In the genomic region with DNA sequence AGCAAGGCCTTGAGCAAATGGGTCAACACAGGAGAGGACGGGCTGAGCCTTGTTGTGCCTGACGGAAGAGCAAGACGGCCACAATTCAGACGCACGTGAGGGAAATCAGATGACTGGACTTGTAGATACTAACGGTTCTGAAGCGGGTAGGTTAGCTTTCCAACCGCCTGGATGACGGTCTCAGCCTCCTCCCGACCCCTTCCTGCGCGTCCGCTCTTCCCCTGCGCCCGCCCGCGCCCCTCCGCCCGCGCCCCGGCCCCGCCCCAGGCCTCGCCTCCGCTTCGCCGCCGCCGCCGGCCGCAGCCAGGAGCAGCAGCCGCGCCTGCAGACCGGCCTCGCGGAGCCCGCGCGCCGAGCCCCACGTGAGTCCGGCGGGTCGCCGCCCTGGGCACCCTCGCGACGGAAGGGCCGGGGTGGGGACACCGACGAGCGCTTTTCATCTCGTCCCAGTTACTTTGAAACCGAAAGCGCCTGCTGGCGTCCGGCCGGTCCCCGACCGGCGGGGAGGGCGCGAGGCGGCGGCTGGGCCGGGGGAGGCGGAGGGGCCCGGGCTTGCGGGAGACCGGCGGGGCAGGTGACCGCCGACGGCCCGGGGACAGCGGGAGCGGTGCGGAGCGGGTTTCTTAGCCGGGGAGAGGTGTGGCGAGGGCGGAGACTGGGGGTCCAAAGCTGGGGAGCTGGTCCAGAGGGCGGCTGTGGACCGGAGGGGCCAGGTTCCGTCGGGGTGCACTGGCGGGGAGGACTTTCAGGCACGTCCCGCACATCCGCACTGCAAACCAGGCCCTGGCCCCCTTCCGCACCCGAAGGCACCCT, we compare ENCODE assay signal across 8 cellular contexts. TPM values are rescaled to one million over a fixed set of nuclear protein-coding genes. Genes with fewer than 3 reads are reported as not detected.
A peak's percentile ranks its signal among the peaks of the same experiment; 100 is the strongest.
DNase-seq lines count a peak whose midpoint lies in the region; ATAC-seq and TF ChIP-seq lines count a peak whose summit lies in the region.

A gene with protein sequence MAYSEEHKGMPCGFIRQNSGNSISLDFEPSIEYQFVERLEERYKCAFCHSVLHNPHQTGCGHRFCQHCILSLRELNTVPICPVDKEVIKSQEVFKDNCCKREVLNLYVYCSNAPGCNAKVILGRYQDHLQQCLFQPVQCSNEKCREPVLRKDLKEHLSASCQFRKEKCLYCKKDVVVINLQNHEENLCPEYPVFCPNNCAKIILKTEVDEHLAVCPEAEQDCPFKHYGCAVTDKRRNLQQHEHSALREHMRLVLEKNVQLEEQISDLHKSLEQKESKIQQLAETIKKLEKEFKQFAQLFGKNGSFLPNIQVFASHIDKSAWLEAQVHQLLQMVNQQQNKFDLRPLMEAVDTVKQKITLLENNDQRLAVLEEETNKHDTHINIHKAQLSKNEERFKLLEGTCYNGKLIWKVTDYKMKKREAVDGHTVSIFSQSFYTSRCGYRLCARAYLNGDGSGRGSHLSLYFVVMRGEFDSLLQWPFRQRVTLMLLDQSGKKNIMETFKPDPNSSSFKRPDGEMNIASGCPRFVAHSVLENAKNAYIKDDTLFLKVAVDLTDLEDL (plus strand): TSS at position 306 of the 813 bp plus-strand sequence. CDS start 26,407 bp downstream, outside the sequence.

- POLR2A ChIA-PET in AG04449 (lab: Yijun Ruan, JAX) = interaction anchor here (0.6 to 1.1 kb wide), 3 partner anchors 12 to 150 kb away, joined by 3 to 5 read pairs (median 3); no protein-coding TSS in a partner anchor

- H4K12ac ChIP-seq in trophoblast cell (ENCODE audit: low read depth, low read length) = peak within 1 kb of the TSS; percentile 6

- peak within 1 kb of the TSS; percentile 61 for H2AFZ ChIP-seq in trophoblast cell (ENCODE audit: insufficient read depth, low read length, poor library complexity)

- peak within 1 kb of the TSS; percentile 62 for H3K18ac ChIP-seq in trophoblast cell (ENCODE audit: low read length)

- TF ChIP-seq CTCF in AG04449 (IDR thresholded peaks at IDR 0.05; ENCODE audit: insufficient read depth, low read length, missing control alignments) (no peak), cardiac muscle cell (IDR thresholded peaks at IDR 0.05; ENCODE audit: low read depth, low read length) (no peak)

- H4K8ac ChIP-seq in trophoblast cell (ENCODE audit: low read depth, low read length) = peak within 1 kb of the TSS; percentile 57

- ATAC-seq in GM18511 (IDR thresholded peaks at IDR 0.05; ENCODE audit: unreplicated experiment) = peak; percentile 41
- ATAC-seq in HG03108 (IDR thresholded peaks at IDR 0.05; ENCODE audit: unreplicated experiment) = peak; percentile 32
- ATAC-seq in activated naive CD4-positive, alpha-beta T cell treated with anti-CD3 and anti-CD28 coated beads, Interleukin-2, amount 50 U/mL, for 72 hours = peak; percentile 19 to 63
- ATAC-seq in GM18870 (IDR thresholded peaks at IDR 0.05; ENCODE audit: unreplicated experiment) = no peak

- no peaks in the 10 kb centered on the region for H3K36me3 ChIP-seq in cardiac muscle cell
- H3K36me3 ChIP-seq in trophoblast cell (ENCODE audit: control insufficient read depth in 1 of 2, insufficient read depth in 2 of 2, low read length in 2 of 2) = no peaks in the 10 kb centered on the region

- no CpG with 5 or more reads among the region's 91 CpGs for WGBS in trophoblast cell (ENCODE audit: extremely low coverage, insufficient coverage, insufficient read length)

- H3K79me1 ChIP-seq in trophoblast cell (ENCODE audit: low read length) = peaks cover 5% of the 10 kb centered on the region

- H3K4me1 ChIP-seq in cardiac muscle cell (ENCODE audit: low read depth) (peaks cover 6% of the 10 kb centered on the region), trophoblast cell (ENCODE audit: control insufficient read depth in 1 of 2, insufficient read depth in 2 of 2, low read length in 2 of 2) (peaks cover 10 to 12% of the 10 kb centered on the region in 2 experiments)

- H4K91ac ChIP-seq in trophoblast cell (ENCODE audit: low read depth, low read length) = peak within 1 kb of the TSS; percentile 55

- H3K9me3 ChIP-seq in cardiac muscle cell (ENCODE audit: low read depth) = no peaks in the 10 kb centered on the region
- H3K9me3 ChIP-seq in trophoblast cell (ENCODE audit: insufficient read depth, low read depth, low read length) = no peaks in the 10 kb centered on the region

- DNase-seq in AG04449 (ENCODE audit: low read depth, low spot score) (no peak), RPMI8226 (peak; percentile 71), cardiac muscle cell (ENCODE audit: low read depth in 1 of 2, low spot score in 1 of 2) (peak; percentile 66 to 73), trophoblast cell (peak in 1 of 2 donors; percentile 39)
- peak; percentile 40 to 76 for DNase-seq in activated naive CD4-positive, alpha-beta T cell treated with anti-CD3 and anti-CD28 coated beads, Interleukin-2, amount 50 U/mL, for 72 hours (ENCODE audit: low spot score in 2 of 2)

- H2BK12ac ChIP-seq in trophoblast cell (ENCODE audit: low read length) = peak within 1 kb of the TSS; percentile 38

- peaks cover 14 to 36% of the 10 kb centered on the region in 2 donors for H3K36me3 Mint-ChIP-seq in activated naive CD4-positive, alpha-beta T cell treated with anti-CD3 and anti-CD28 coated beads, Interleukin-2, amount 50 U/mL, for 72 hours

- peak within 1 kb of the TSS; percentile 75 for H3K4me2 ChIP-seq in trophoblast cell (ENCODE audit: low read length)

- no peak within 1 kb of the TSS for H3K23ac ChIP-seq in trophoblast cell (ENCODE audit: low read length)

- no peak within 1 kb of the TSS for H3K9ac ChIP-seq in trophoblast cell (ENCODE audit: low read length)

- H3K27ac Mint-ChIP-seq in activated naive CD4-positive, alpha-beta T cell treated with anti-CD3 and anti-CD28 coated beads, Interleukin-2, amount 50 U/mL, for 72 hours = peak within 1 kb of the TSS; percentile 92 to 96

- no peak within 1 kb of the TSS for H3K27ac ChIP-seq in cardiac muscle cell
- no peak within 1 kb of the TSS for H3K27ac ChIP-seq in trophoblast cell (ENCODE audit: low read depth, low read length)

- peak within 1 kb of the TSS; percentile 81 for H3K14ac ChIP-seq in trophoblast cell (ENCODE audit: low read length)

- no peak within 1 kb of the TSS for H2BK5ac ChIP-seq in trophoblast cell (ENCODE audit: low read depth, low read length, poor library complexity)

- H3K27me3 ChIP-seq in cardiac muscle cell (no peaks in the 10 kb centered on the region), trophoblast cell (ENCODE audit: insufficient read depth, low read length) (no peaks in the 10 kb centered on the region)

- no peaks in the 10 kb centered on the region for H3K9me3 Mint-ChIP-seq in activated naive CD4-positive, alpha-beta T cell treated with anti-CD3 and anti-CD28 coated beads, Interleukin-2, amount 50 U/mL, for 72 hours

- H2BK120ac ChIP-seq in trophoblast cell (ENCODE audit: insufficient read depth, low read length, poor library complexity) = peak within 1 kb of the TSS; percentile 77

- H2AK5ac ChIP-seq in trophoblast cell (ENCODE audit: low read length) = no peak within 1 kb of the TSS

- CTCF ChIA-PET in AG04449 (lab: Yijun Ruan, JAX) = interaction anchor here (1.2 to 11.1 kb wide), 6 partner anchors 9 to 187 kb away, joined by 3 to 220 read pairs (median 4); no protein-coding TSS in a partner anchor

- peak within 1 kb of the TSS; percentile 15 for H3K4ac ChIP-seq in trophoblast cell (ENCODE audit: low read depth, low read length)

- H3K4me3 ChIP-seq in AG04449 (ENCODE audit: low read depth, low read length) (peak within 1 kb of the TSS; percentile 63), cardiac muscle cell (peak within 1 kb of the TSS; percentile 77), trophoblast cell (ENCODE audit: low read depth, low read length) (peak within 1 kb of the TSS; percentile 79)

- peaks cover 3% of the 10 kb centered on the region for H3K79me2 ChIP-seq in trophoblast cell (ENCODE audit: control insufficient read depth, insufficient read depth, low read length, poor library complexity)

RNA-seq across cellular contexts. Expression of the gene that starts here (rescaled TPM):
- 10 to 100 TPM; 33.3 to 54.9 TPM for total RNA-seq in activated naive CD4-positive, alpha-beta T cell treated with anti-CD3 and anti-CD28 coated beads, Interleukin-2, amount 50 U/mL, for 72 hours
- total RNA-seq in cardiac muscle cell = 2.8 and 8.7 TPM in 2 replicates
- 3.9 and 8.0 TPM in 2 replicates for polyA plus RNA-seq in cardiac muscle cell
- 4.9 TPM in 2 replicates for polyA plus RNA-seq in trophoblast cell (2013)
